8 cellular contexts compared by ENCODE assay signal in the genomic region with DNA sequence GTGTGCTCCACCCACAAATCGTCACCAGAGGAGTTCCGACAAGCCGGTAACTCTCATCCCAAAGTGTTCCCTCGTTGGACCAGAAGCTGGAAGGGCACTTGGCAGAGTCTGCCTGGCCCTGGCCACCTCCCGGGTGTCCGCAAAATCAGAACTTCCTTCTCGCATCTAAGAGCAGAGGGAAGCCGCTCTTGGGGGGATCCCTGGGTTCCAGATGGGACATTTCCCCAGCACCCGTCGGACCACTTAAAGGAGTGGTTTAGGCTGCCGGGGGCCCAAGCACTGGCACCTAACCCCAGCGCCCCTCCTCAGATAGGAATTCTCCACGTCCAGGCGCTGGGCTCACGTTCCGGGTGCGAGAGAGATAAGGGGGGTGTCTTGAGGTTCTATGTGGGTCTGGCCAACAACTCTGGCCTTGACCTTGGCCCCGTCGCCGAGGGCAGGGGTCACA. TPM values are rescaled to one million over a fixed set of nuclear protein-coding genes. Genes with fewer than 3 reads are reported as not detected.
A peak's percentile ranks its signal among the peaks of the same experiment; 100 is the strongest.
DNase-seq lines count a peak whose midpoint lies in the region; ATAC-seq and TF ChIP-seq lines count a peak whose summit lies in the region.

No MANE protein-coding gene starts in this region.

- H3K9me3 ChIP-seq in heart right ventricle (no peaks in the 10 kb centered on the region), tibial artery (no peaks in the 10 kb centered on the region)

- H3K4me1 Mint-ChIP-seq in activated T-helper 2 cell treated with anti-CD3 and anti-CD28 coated beads, Interferon-gamma antibody, Interleukin-2, Interleukin-4, amounts not matched to agents 10 μg/mL and 5 μg/mL and 100 μg/mL, durations not matched to agents 14 hours and 24 hours and 36 hours (ENCODE audit: low read depth) = peaks cover 22% of the 10 kb centered on the region

- peak overlapping the region in 9 of 10 donors; percentile 72 to 92 (median 78) for H3K27ac ChIP-seq in heart right ventricle
- H3K27ac ChIP-seq in tibial artery = peak overlapping the region; percentile 75 to 82

- no peaks in the 10 kb centered on the region for H3K27me3 Mint-ChIP-seq in activated T-helper 2 cell treated with anti-CD3 and anti-CD28 coated beads, Interferon-gamma antibody, Interleukin-2, Interleukin-4, amounts not matched to agents 10 μg/mL and 5 μg/mL and 100 μg/mL, durations not matched to agents 14 hours and 24 hours and 36 hours (ENCODE audit: low read depth)

- peak overlapping the region; percentile 85 for H3K27ac Mint-ChIP-seq in activated T-helper 2 cell treated with anti-CD3 and anti-CD28 coated beads, Interferon-gamma antibody, Interleukin-2, Interleukin-4, amounts not matched to agents 10 μg/mL and 5 μg/mL and 100 μg/mL, durations not matched to agents 14 hours and 24 hours and 36 hours

- H3K9me3 Mint-ChIP-seq in activated T-helper 2 cell treated with anti-CD3 and anti-CD28 coated beads, Interferon-gamma antibody, Interleukin-2, Interleukin-4, amounts not matched to agents 10 μg/mL and 5 μg/mL and 100 μg/mL, durations not matched to agents 14 hours and 24 hours and 36 hours = no peaks in the 10 kb centered on the region

- H3K4me1 ChIP-seq in heart right ventricle = peaks cover 14 to 47% (median 32%) of the 10 kb centered on the region in 9 donors
- peaks cover 0 to 44% (median 34%) of the 10 kb centered on the region in 4 donors for H3K4me1 ChIP-seq in tibial artery

- H3K4me3 ChIP-seq in heart right ventricle = peak overlapping the region; percentile 27 to 96 (median 72)
- peak overlapping the region; percentile 50 to 76 for H3K4me3 ChIP-seq in tibial artery

- H3K36me3 ChIP-seq in heart right ventricle = peaks cover 0 to 20% (median 0%) of the 10 kb centered on the region in 9 donors
- H3K36me3 ChIP-seq in tibial artery = peaks cover 0 to 16% (median 12%) of the 10 kb centered on the region in 3 donors

- TF ChIP-seq CTCF in heart right ventricle (IDR thresholded peaks at IDR 0.05) (peak in 1 of 9 donors; percentile 3), tibial artery (IDR thresholded peaks at IDR 0.05) (no peak)

- ATAC-seq in heart right ventricle = no peak
- ATAC-seq in left ventricle myocardium superior = no peak
- ATAC-seq in left lobe of liver = peak; percentile 48
- ATAC-seq in GM19395 (IDR thresholded peaks at IDR 0.05; ENCODE audit: unreplicated experiment) = no peak

- H3K36me3 Mint-ChIP-seq in activated T-helper 2 cell treated with anti-CD3 and anti-CD28 coated beads, Interferon-gamma antibody, Interleukin-2, Interleukin-4, amounts not matched to agents 10 μg/mL and 5 μg/mL and 100 μg/mL, durations not matched to agents 14 hours and 24 hours and 36 hours (ENCODE audit: low read depth) = peaks cover 15% of the 10 kb centered on the region

- H3K4me3 Mint-ChIP-seq in activated T-helper 2 cell treated with anti-CD3 and anti-CD28 coated beads, Interferon-gamma antibody, Interleukin-2, Interleukin-4, amounts not matched to agents 10 μg/mL and 5 μg/mL and 100 μg/mL, durations not matched to agents 14 hours and 24 hours and 36 hours (ENCODE audit: low read depth) = peak overlapping the region; percentile 88

- 11 to 20% methylated on average over 20 of the region's 20 CpGs for WGBS in heart right ventricle, 2 donors

- no peak for DNase-seq in heart right ventricle
- no peak for DNase-seq in left ventricle myocardium superior
- no peak for DNase-seq in activated T-helper 2 cell treated with anti-CD3 and anti-CD28 coated beads, Interferon-gamma antibody, Interleukin-2, Interleukin-4, amounts not matched to agents 10 μg/mL and 5 μg/mL and 100 μg/mL, durations not matched to agents 14 hours and 24 hours and 36 hours (ENCODE audit: low spot score)
- DNase-seq in left lobe of liver (ENCODE audit: low spot score) = peak; percentile 67
- no peak for DNase-seq in tibial artery
- no peak for DNase-seq in SIG-M5 treated with dmso at 0.1 percent for 504 hours (lab: John Stamatoyannopoulos, UW; ENCODE audit: unreplicated experiment)
- DNase-seq in D341Med (ENCODE audit: low spot score) = no peak

- H3K27me3 ChIP-seq in heart right ventricle (peaks cover 0 to 5% (median 0%) of the 10 kb centered on the region in 7 donors), tibial artery (peaks cover 0 to 11% of the 10 kb centered on the region in 2 donors)

- intact Hi-C loops in heart right ventricle (cut with DNase I) (loop anchor here in 2 of 10 donors (1.0 to 5.0 kb wide), 2 partner anchors 17 to 51 kb away; a partner anchor contains a TSS), left ventricle myocardium superior (cut with micrococcal nuclease) (no loop called here), tibial artery (cut with DNase I; ENCODE audit: low total_unique reads) (loop anchor here (5.0 kb wide), 1 partner anchor 51 kb away; no protein-coding TSS in a partner anchor)
- intact Hi-C loops in activated T-helper 2 cell treated with anti-CD3 and anti-CD28 coated beads, Interferon-gamma antibody, Interleukin-2, Interleukin-4, amounts not matched to agents 10 μg/mL and 5 μg/mL and 100 μg/mL, durations not matched to agents 14 hours and 24 hours and 36 hours (cut with micrococcal nuclease) = loop anchor here (1.0 kb wide), 1 partner anchor 17 kb away; a partner anchor contains a TSS

RNA-seq across cellular contexts. Expression of a gene that starts 0.9 kb away (rescaled TPM):
- total RNA-seq in heart right ventricle (10 to 100 TPM; 21.3 to 32.5 (median 24.6) TPM), left ventricle myocardium superior (30.4 TPM), left lobe of liver (20.8 TPM)
- 10 to 100 TPM; 13.1 to 53.8 TPM for polyA plus RNA-seq in heart right ventricle
- total RNA-seq in activated T-helper 2 cell treated with anti-CD3 and anti-CD28 coated beads, Interferon-gamma antibody, Interleukin-2, Interleukin-4, amounts not matched to agents 10 μg/mL and 5 μg/mL and 100 μg/mL, durations not matched to agents 14 hours and 24 hours and 36 hours = 43.0 and 44.6 TPM in 2 replicates

RNA-seq across cellular contexts. Expression of a gene that starts 11.8 kb away (rescaled TPM):
- total RNA-seq in heart right ventricle (10 to 100 TPM in 2 of 10 donors, 1 to 10 TPM in 8; 1.1 to 11.6 (median 4.7) TPM), left ventricle myocardium superior (11.4 TPM), left lobe of liver (3.4 TPM)
- 1 to 10 TPM; 1.9 to 2.3 TPM for polyA plus RNA-seq in heart right ventricle
- total RNA-seq in activated T-helper 2 cell treated with anti-CD3 and anti-CD28 coated beads, Interferon-gamma antibody, Interleukin-2, Interleukin-4, amounts not matched to agents 10 μg/mL and 5 μg/mL and 100 μg/mL, durations not matched to agents 14 hours and 24 hours and 36 hours = 6.3 TPM in 2 replicates

RNA-seq across cellular contexts. Expression of a gene that starts 14.5 kb away (rescaled TPM):
- total RNA-seq in heart right ventricle = 1 to 10 TPM in 5 of 10 donors, under 1 TPM in 5; 0.33 to 3.3 (median 0.99) TPM
- polyA plus RNA-seq in heart right ventricle = 1 to 10 TPM in 1 of 2 donors, under 1 TPM in 1; 0.66 to 1.2 TPM
- 3.1 TPM for total RNA-seq in left ventricle myocardium superior
- not detected in 2 replicates for total RNA-seq in activated T-helper 2 cell treated with anti-CD3 and anti-CD28 coated beads, Interferon-gamma antibody, Interleukin-2, Interleukin-4, amounts not matched to agents 10 μg/mL and 5 μg/mL and 100 μg/mL, durations not matched to agents 14 hours and 24 hours and 36 hours
- 4.3 TPM for total RNA-seq in left lobe of liver

RNA-seq across cellular contexts. Expression of a gene that starts 17.3 kb away (rescaled TPM):
- total RNA-seq in heart right ventricle = 10 to 100 TPM in 3 of 10 donors, 1 to 10 TPM in 7; 5.7 to 12.9 (median 9.5) TPM
- polyA plus RNA-seq in heart right ventricle = 10 to 100 TPM in 1 of 2 donors, 1 to 10 TPM in 1; 7.3 to 26.1 TPM
- total RNA-seq in left ventricle myocardium superior = 9.7 TPM
- 18.4 and 19.5 TPM in 2 replicates for total RNA-seq in activated T-helper 2 cell treated with anti-CD3 and anti-CD28 coated beads, Interferon-gamma antibody, Interleukin-2, Interleukin-4, amounts not matched to agents 10 μg/mL and 5 μg/mL and 100 μg/mL, durations not matched to agents 14 hours and 24 hours and 36 hours
- total RNA-seq in left lobe of liver = 4.1 TPM

RNA-seq across cellular contexts. Expression of a gene that starts 23.1 kb away (rescaled TPM):
- total RNA-seq in heart right ventricle (under 1 TPM in 6 of 10 donors, not detected in 4; 0.18 to 0.44 (median 0.24) TPM), left ventricle myocardium superior (0.20 TPM), left lobe of liver (not detected)
- under 1 TPM in 1 of 2 donors, not detected in 1; 0.74 TPM for polyA plus RNA-seq in heart right ventricle
- total RNA-seq in activated T-helper 2 cell treated with anti-CD3 and anti-CD28 coated beads, Interferon-gamma antibody, Interleukin-2, Interleukin-4, amounts not matched to agents 10 μg/mL and 5 μg/mL and 100 μg/mL, durations not matched to agents 14 hours and 24 hours and 36 hours = 0.50 and 0.53 TPM in 2 replicates
